In genomic region chr7:116357776-116358670, GRCh38 we compare ENCODE assay signal across 12 cellular contexts.
DNase-seq lines count a peak whose midpoint lies in the region; TF ChIP-seq lines count a peak whose summit lies in the region.
"Had no signal": no experiment of that assay in that cellular context is flagged by ENCODE, and none has a peak within 500 bp of the region (broad histone marks: within the 10 kb centered on the region; RNA-seq: fewer than 3 reads in every experiment).

No MANE protein-coding gene starts in this region.

- POLR2A ChIA-PET in PC-9 (lab: Charles Lee; ENCODE audit: unreplicated experiment), result no interaction called here

- peaks cover 2% of the 10 kb centered on the region for H3K9me3 Mint-ChIP-seq in neural crest cell
- H3K9me3 Mint-ChIP-seq: endodermal cell had no signal

- no peak overlapping the region for H3K4me3 Mint-ChIP-seq in neural crest cell
- H3K4me3 Mint-ChIP-seq: endodermal cell had no signal

- H3K36me3 Mint-ChIP-seq in neural crest cell (ENCODE audit: low read depth), result no peaks in the 10 kb centered on the region

- CTCF ChIA-PET in PC-9 (lab: Charles Lee), result no interaction called here

- BruUV-seq in PC-9 (replicated peaks; lab: Mats Ljungman, UMichigan), result no TSS peak

- H3K4me3 ChIP-seq in ACC112 (ENCODE audit: low read depth, low read length) (no peak overlapping the region), PC-9 (no peak overlapping the region), epithelial cell of proximal tubule (ENCODE audit: low read depth, low read length) (no peak overlapping the region)
- H3K4me3 ChIP-seq: BLaER1 had no signal

- intact Hi-C loops in PC-9 (cut with micrococcal nuclease; ENCODE audit: unreplicated experiment), result loop anchor here (5.0 to 10.0 kb wide), 2 partner anchors 334 to 777 kb away; no protein-coding TSS in a partner anchor
- intact Hi-C loops in head of caudate nucleus (cut with DNase I), result no loop called here

- H3K4me1 ChIP-seq in ACC112 (ENCODE audit: control insufficient read depth, insufficient read depth, low read length, unreplicated experiment), result peaks cover 49% of the 10 kb centered on the region
- H3K4me1 ChIP-seq in PC-9 (replicated peaks; ENCODE audit: insufficient read depth), result peaks cover 52% of the 10 kb centered on the region
- H3K4me1 ChIP-seq: BLaER1 had no signal

- DNase-seq in PC-9 (no peak), epithelial cell of proximal tubule (ENCODE audit: low read depth) (peak; percentile 54), neural crest cell (ENCODE audit: low read depth, low spot score) (no peak), epidermal melanocyte (ENCODE audit: insufficient read length, low spot score) (no peak), head of caudate nucleus (no peak), NCI-H1105 treated with DMSO at 0.1 percent for 48 hours (lab: John Stamatoyannopoulos, UW) (no peak)
- no peak for DNase-seq in stimulated activated CD8-positive, alpha-beta memory T cell treated with anti-CD3 and anti-CD28 coated beads, Interleukin-4, amount 100 ng/mL, for 48 hours
- DNase-seq: activated effector memory CD4-positive, alpha-beta T cell treated with Interleukin-2 at 50 U/mL for 16 hours; endodermal cell; NCI-H1694 had no signal

- H3K9me2 ChIP-seq in PC-9 (ENCODE audit: insufficient read depth), result no peaks in the 10 kb centered on the region

- H3K4me1 Mint-ChIP-seq in neural crest cell, result peaks cover 41% of the 10 kb centered on the region

- H3K9me3 ChIP-seq in PC-9 (ENCODE audit: insufficient read depth, low read depth), result peaks cover 10% of the 10 kb centered on the region
- H3K9me3 ChIP-seq: BLaER1 had no signal

- no peaks in the 10 kb centered on the region for H3K27me3 ChIP-seq in ACC112 (ENCODE audit: insufficient read depth, low read length)
- H3K27me3 ChIP-seq in PC-9 (ENCODE audit: insufficient read depth, low read depth), result no peaks in the 10 kb centered on the region
- H3K27me3 ChIP-seq: BLaER1 had no signal

- H3F3A ChIP-seq in PC-9 (ENCODE audit: insufficient read depth, low read depth), result peaks cover 45% of the 10 kb centered on the region

- no peaks in the 10 kb centered on the region for H3K36me3 ChIP-seq in ACC112 (ENCODE audit: insufficient read depth, low read length)
- H3K36me3 ChIP-seq in PC-9 (ENCODE audit: low read depth), result no peaks in the 10 kb centered on the region
- H3K36me3 ChIP-seq: BLaER1 had no signal

- H2AFZ ChIP-seq in ACC112 (ENCODE audit: low read length, unreplicated experiment) (no peak overlapping the region), PC-9 (no peak overlapping the region)

- peak overlapping the region; percentile 92 for H3K27ac ChIP-seq in ACC112 (ENCODE audit: low read depth, low read length)
- peak overlapping the region; percentile 93; the same call in 1 of the 2 replicates for H3K27ac ChIP-seq in PC-9
- H3K27ac ChIP-seq: BLaER1 had no signal

- TF ChIP-seq CTCF in PC-9 (conservative IDR thresholded peaks at IDR 0.05) (no peak), epithelial cell of proximal tubule (conservative IDR thresholded peaks at IDR 0.05; ENCODE audit: low read depth, low read length) (no peak), neural crest cell (conservative IDR thresholded peaks at IDR 0.05) (no peak)

- H3K79me2 ChIP-seq in ACC112 (ENCODE audit: control insufficient read depth, insufficient read depth, low read length, unreplicated experiment) (no peaks in the 10 kb centered on the region), PC-9 (ENCODE audit: low read depth) (no peaks in the 10 kb centered on the region)

- H4K20me1 ChIP-seq in PC-9 (ENCODE audit: insufficient read depth), result no peaks in the 10 kb centered on the region
- H4K20me1 ChIP-seq: BLaER1 had no signal

- no peaks in the 10 kb centered on the region for H3K27me3 Mint-ChIP-seq in neural crest cell (ENCODE audit: low read depth)

- H3K27ac Mint-ChIP-seq in neural crest cell (ENCODE audit: unreplicated experiment), result peak overlapping the region; percentile 48
- H3K27ac Mint-ChIP-seq: endodermal cell had no signal

- no peak overlapping the region for H3K4me2 ChIP-seq in PC-9
- H3K4me2 ChIP-seq: BLaER1 had no signal
